In the genomic region with DNA sequence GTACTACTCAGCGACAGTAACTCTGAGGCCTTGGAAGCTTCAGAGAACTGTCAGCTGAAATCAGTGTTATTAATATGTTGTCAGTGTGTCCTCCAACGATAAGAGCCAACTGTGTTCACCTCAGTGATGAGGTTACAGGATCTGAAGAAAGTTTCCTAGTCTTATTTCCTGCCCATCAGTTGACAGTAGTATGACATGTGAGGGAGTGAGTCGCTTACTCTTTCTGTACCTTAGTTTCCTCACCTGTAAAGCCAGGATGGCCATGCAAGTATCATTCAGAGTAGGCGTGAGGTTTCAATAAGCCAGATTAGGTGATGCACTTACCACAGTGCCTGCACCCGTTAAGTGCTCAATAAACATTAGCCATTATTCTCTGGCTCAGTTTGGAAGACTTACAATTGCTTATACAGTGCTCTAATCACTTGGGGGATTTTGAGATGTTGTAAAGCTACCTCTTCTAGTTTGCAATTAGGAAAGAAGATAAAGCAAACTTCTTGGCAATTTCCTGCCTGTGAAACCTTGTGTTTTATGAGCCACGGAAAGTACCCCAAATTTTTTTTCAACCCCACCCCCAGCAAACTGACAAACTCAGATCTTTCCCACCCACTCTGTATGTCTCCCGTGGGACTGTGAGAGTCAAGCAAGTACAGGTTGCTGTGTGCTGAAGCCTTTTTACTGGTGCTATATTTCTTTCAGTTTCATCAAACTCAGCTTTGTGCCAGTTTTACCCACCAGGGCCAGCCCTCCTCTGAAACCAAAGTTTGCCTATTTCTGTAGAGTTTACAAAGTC, we compare ENCODE assay signal across 1 cellular context.
A peak's percentile ranks its signal among the peaks of the same experiment; 100 is the strongest.
TF ChIP-seq lines count a peak whose summit lies in the region.

No MANE protein-coding gene starts in this region.

TF ChIP-seq in GM12878, 131 proteins besides CTCF, POLR2A, EP300 and RAD21 (continued from another document and continues in another):
- TF ChIP-seq BMI1 (IDR thresholded peaks at IDR 0.05; ENCODE audit: borderline replicate concordance) (peak; percentile 36; the same call in 1 of the 2 replicates), BCL11A (IDR thresholded peaks at IDR 0.05; ENCODE audit: low read depth, low read length) (peak; percentile 74), SMC3 (IDR thresholded peaks at IDR 0.05; ENCODE audit: borderline replicate concordance, low read length) (peak; percentile 20; the same call in 1 of the 2 replicates), CREB1 (IDR thresholded peaks at IDR 0.05; ENCODE audit: low read depth) (no peak), ATF7 (IDR thresholded peaks at IDR 0.05; ENCODE audit: low read depth) (peak; percentile 71), EGR1 (IDR thresholded peaks at IDR 0.05; ENCODE audit: borderline replicate concordance in 1 of 2, low read depth in 2 of 2, low read length in 2 of 2) (0 out of 3 replicates have a peak, but pooled peaks of 1 of the 2 experiments have one; percentile 29), EZH2 (IDR thresholded peaks at IDR 0.05; ENCODE audit: borderline replicate concordance, control insufficient read depth, low read depth, low read length) (no peak), MYC (IDR thresholded peaks at IDR 0.05; ENCODE audit: insufficient read depth, insufficient read length, insufficient replicate concordance, low read length, severe bottlenecking) (no peak), IRF4 (IDR thresholded peaks at IDR 0.05; ENCODE audit: low read depth, low read length) (peak; percentile 57; the same call in 1 of the 2 replicates), NFIC (IDR thresholded peaks at IDR 0.05; ENCODE audit: low read depth, low read length) (peak; percentile 66), POU2F2 (IDR thresholded peaks at IDR 0.05; ENCODE audit: borderline replicate concordance, low read depth, low read length) (0 out of 3 replicates have a peak, but pooled peaks have one; percentile 51), ZSCAN29 (IDR thresholded peaks at IDR 0.05) (0 out of 2 replicates have a peak, but pooled peaks have one; percentile 46), RELA (IDR thresholded peaks at IDR 0.05; ENCODE audit: borderline replicate concordance, partially characterized antibody) (peak; percentile 62), MYB (IDR thresholded peaks at IDR 0.05; ENCODE audit: borderline replicate concordance, low read depth, low read length) (peak; percentile 76; the same call in 1 of the 2 replicates), LARP7 (IDR thresholded peaks at IDR 0.05) (0 out of 2 replicates have a peak, but pooled peaks have one; percentile 31), TCF12 (IDR thresholded peaks at IDR 0.05; ENCODE audit: low read depth, low read length) (peak; percentile 67; the same call in 1 of the 2 replicates), SUPT20H (IDR thresholded peaks at IDR 0.05; ENCODE audit: borderline replicate concordance, control insufficient read depth, low read depth, low read length) (no peak), GATAD2B (conservative IDR thresholded peaks at IDR 0.05; ENCODE audit: low read depth) (peak; percentile 65), ESRRA (IDR thresholded peaks at IDR 0.05; ENCODE audit: low read length) (no peak), KLF5 (IDR thresholded peaks at IDR 0.05; ENCODE audit: partially characterized antibody) (peak; percentile 35), TBL1XR1 (IDR thresholded peaks at IDR 0.05; ENCODE audit: low read depth, low read length) (no peak), BHLHE40 (IDR thresholded peaks at IDR 0.05; ENCODE audit: borderline replicate concordance in 1 of 2, low read depth in 2 of 2, low read length in 1 of 2) (peak; percentile 11 to 53; a peak in 3 of 4 replicates), NFXL1 (IDR thresholded peaks at IDR 0.05; ENCODE audit: borderline replicate concordance) (no peak), ZNF207 (IDR thresholded peaks at IDR 0.05; ENCODE audit: borderline replicate concordance) (no peak; the same call in 1 of the 2 replicates), ZNF24 (IDR thresholded peaks at IDR 0.05) (peak; percentile 71; the same call in 1 of the 2 replicates), RAD51 (IDR thresholded peaks at IDR 0.05) (no peak; the same call in none of the 2 replicates), CHD4 (IDR thresholded peaks at IDR 0.05) (no peak), ZBED1 (IDR thresholded peaks at IDR 0.05; ENCODE audit: borderline replicate concordance) (0 out of 2 replicates have a peak, but pooled peaks have one; percentile 42), ZNF217 (IDR thresholded peaks at IDR 0.05) (peak; percentile 87), FOXM1 (IDR thresholded peaks at IDR 0.05; ENCODE audit: low read depth, low read length) (peak; percentile 55; the same call in 1 of the 2 replicates), RFX5 (IDR thresholded peaks at IDR 0.05; ENCODE audit: low read depth, low read length) (no peak), JUNB (IDR thresholded peaks at IDR 0.05) (no peak), IKZF2 (IDR thresholded peaks at IDR 0.05) (peak; percentile 68 to 78), MTA2 (IDR thresholded peaks at IDR 0.05; ENCODE audit: low read depth) (peak; percentile 89), SMARCA5 (IDR thresholded peaks at IDR 0.05) (peak; percentile 55; the same call in 1 of the 2 replicates), CREM (IDR thresholded peaks at IDR 0.05; ENCODE audit: low read depth) (0 out of 2 replicates have a peak, but pooled peaks have one; percentile 25), STAT3 (IDR thresholded peaks at IDR 0.05; ENCODE audit: low read depth, low read length) (peak; percentile 70; the same call in 1 of the 2 replicates), NR2C1 (IDR thresholded peaks at IDR 0.05) (no peak), TARDBP (IDR thresholded peaks at IDR 0.05; ENCODE audit: borderline replicate concordance) (no peak), NR2C2 (IDR thresholded peaks at IDR 0.05; ENCODE audit: borderline replicate concordance, control insufficient read depth, insufficient read length, low read depth) (no peak), ZNF384 (IDR thresholded peaks at IDR 0.05; ENCODE audit: borderline replicate concordance, low read depth, low read length) (peak; percentile 65; the same call in 1 of the 2 replicates)
- TF ChIP-seq, protein P1, sequence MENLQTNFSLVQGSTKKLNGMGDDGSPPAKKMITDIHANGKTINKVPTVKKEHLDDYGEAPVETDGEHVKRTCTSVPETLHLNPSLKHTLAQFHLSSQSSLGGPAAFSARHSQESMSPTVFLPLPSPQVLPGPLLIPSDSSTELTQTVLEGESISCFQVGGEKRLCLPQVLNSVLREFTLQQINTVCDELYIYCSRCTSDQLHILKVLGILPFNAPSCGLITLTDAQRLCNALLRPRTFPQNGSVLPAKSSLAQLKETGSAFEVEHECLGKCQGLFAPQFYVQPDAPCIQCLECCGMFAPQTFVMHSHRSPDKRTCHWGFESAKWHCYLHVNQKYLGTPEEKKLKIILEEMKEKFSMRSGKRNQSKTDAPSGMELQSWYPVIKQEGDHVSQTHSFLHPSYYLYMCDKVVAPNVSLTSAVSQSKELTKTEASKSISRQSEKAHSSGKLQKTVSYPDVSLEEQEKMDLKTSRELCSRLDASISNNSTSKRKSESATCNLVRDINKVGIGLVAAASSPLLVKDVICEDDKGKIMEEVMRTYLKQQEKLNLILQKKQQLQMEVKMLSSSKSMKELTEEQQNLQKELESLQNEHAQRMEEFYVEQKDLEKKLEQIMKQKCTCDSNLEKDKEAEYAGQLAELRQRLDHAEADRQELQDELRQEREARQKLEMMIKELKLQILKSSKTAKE (IDR thresholded peaks at IDR 0.05; ENCODE audit: low read depth, poor library complexity, severe bottlenecking): peak; percentile 88
- TF ChIP-seq, protein P2, sequence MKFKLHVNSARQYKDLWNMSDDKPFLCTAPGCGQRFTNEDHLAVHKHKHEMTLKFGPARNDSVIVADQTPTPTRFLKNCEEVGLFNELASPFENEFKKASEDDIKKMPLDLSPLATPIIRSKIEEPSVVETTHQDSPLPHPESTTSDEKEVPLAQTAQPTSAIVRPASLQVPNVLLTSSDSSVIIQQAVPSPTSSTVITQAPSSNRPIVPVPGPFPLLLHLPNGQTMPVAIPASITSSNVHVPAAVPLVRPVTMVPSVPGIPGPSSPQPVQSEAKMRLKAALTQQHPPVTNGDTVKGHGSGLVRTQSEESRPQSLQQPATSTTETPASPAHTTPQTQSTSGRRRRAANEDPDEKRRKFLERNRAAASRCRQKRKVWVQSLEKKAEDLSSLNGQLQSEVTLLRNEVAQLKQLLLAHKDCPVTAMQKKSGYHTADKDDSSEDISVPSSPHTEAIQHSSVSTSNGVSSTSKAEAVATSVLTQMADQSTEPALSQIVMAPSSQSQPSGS (IDR thresholded peaks at IDR 0.05; ENCODE audit: low read length): peak; percentile 36; the same call in 1 of the 2 replicates
- TF ChIP-seq, protein P3, sequence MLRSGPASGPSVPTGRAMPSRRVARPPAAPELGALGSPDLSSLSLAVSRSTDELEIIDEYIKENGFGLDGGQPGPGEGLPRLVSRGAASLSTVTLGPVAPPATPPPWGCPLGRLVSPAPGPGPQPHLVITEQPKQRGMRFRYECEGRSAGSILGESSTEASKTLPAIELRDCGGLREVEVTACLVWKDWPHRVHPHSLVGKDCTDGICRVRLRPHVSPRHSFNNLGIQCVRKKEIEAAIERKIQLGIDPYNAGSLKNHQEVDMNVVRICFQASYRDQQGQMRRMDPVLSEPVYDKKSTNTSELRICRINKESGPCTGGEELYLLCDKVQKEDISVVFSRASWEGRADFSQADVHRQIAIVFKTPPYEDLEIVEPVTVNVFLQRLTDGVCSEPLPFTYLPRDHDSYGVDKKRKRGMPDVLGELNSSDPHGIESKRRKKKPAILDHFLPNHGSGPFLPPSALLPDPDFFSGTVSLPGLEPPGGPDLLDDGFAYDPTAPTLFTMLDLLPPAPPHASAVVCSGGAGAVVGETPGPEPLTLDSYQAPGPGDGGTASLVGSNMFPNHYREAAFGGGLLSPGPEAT (IDR thresholded peaks at IDR 0.05; ENCODE audit: low read depth): peak; percentile 97
- TF ChIP-seq, protein P4, sequence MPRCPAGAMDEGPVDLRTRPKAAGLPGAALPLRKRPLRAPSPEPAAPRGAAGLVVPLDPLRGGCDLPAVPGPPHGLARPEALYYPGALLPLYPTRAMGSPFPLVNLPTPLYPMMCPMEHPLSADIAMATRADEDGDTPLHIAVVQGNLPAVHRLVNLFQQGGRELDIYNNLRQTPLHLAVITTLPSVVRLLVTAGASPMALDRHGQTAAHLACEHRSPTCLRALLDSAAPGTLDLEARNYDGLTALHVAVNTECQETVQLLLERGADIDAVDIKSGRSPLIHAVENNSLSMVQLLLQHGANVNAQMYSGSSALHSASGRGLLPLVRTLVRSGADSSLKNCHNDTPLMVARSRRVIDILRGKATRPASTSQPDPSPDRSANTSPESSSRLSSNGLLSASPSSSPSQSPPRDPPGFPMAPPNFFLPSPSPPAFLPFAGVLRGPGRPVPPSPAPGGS (IDR thresholded peaks at IDR 0.05; ENCODE audit: borderline replicate concordance, insufficient read depth, low read depth, low read length, poor library complexity, severe bottlenecking): peak; percentile 67
- TF ChIP-seq, protein P5, sequence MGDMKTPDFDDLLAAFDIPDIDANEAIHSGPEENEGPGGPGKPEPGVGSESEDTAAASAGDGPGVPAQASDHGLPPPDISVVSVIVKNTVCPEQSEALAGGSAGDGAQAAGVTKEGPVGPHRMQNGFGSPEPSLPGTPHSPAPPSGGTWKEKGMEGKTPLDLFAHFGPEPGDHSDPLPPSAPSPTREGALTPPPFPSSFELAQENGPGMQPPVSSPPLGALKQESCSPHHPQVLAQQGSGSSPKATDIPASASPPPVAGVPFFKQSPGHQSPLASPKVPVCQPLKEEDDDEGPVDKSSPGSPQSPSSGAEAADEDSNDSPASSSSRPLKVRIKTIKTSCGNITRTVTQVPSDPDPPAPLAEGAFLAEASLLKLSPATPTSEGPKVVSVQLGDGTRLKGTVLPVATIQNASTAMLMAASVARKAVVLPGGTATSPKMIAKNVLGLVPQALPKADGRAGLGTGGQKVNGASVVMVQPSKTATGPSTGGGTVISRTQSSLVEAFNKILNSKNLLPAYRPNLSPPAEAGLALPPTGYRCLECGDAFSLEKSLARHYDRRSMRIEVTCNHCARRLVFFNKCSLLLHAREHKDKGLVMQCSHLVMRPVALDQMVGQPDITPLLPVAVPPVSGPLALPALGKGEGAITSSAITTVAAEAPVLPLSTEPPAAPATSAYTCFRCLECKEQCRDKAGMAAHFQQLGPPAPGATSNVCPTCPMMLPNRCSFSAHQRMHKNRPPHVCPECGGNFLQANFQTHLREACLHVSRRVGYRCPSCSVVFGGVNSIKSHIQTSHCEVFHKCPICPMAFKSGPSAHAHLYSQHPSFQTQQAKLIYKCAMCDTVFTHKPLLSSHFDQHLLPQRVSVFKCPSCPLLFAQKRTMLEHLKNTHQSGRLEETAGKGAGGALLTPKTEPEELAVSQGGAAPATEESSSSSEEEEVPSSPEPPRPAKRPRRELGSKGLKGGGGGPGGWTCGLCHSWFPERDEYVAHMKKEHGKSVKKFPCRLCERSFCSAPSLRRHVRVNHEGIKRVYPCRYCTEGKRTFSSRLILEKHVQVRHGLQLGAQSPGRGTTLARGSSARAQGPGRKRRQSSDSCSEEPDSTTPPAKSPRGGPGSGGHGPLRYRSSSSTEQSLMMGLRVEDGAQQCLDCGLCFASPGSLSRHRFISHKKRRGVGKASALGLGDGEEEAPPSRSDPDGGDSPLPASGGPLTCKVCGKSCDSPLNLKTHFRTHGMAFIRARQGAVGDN (IDR thresholded peaks at IDR 0.05): peak; percentile 28
- TF ChIP-seq, protein P6, sequence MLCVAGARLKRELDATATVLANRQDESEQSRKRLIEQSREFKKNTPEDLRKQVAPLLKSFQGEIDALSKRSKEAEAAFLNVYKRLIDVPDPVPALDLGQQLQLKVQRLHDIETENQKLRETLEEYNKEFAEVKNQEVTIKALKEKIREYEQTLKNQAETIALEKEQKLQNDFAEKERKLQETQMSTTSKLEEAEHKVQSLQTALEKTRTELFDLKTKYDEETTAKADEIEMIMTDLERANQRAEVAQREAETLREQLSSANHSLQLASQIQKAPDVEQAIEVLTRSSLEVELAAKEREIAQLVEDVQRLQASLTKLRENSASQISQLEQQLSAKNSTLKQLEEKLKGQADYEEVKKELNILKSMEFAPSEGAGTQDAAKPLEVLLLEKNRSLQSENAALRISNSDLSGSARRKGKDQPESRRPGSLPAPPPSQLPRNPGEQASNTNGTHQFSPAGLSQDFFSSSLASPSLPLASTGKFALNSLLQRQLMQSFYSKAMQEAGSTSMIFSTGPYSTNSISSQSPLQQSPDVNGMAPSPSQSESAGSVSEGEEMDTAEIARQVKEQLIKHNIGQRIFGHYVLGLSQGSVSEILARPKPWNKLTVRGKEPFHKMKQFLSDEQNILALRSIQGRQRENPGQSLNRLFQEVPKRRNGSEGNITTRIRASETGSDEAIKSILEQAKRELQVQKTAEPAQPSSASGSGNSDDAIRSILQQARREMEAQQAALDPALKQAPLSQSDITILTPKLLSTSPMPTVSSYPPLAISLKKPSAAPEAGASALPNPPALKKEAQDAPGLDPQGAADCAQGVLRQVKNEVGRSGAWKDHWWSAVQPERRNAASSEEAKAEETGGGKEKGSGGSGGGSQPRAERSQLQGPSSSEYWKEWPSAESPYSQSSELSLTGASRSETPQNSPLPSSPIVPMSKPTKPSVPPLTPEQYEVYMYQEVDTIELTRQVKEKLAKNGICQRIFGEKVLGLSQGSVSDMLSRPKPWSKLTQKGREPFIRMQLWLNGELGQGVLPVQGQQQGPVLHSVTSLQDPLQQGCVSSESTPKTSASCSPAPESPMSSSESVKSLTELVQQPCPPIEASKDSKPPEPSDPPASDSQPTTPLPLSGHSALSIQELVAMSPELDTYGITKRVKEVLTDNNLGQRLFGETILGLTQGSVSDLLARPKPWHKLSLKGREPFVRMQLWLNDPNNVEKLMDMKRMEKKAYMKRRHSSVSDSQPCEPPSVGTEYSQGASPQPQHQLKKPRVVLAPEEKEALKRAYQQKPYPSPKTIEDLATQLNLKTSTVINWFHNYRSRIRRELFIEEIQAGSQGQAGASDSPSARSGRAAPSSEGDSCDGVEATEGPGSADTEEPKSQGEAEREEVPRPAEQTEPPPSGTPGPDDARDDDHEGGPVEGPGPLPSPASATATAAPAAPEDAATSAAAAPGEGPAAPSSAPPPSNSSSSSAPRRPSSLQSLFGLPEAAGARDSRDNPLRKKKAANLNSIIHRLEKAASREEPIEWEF (IDR thresholded peaks at IDR 0.05; ENCODE audit: insufficient replicate concordance, low read depth, low read length): peak; percentile 88
